Comparison of ENCODE assay signal across 20 cellular contexts in the genomic region with DNA sequence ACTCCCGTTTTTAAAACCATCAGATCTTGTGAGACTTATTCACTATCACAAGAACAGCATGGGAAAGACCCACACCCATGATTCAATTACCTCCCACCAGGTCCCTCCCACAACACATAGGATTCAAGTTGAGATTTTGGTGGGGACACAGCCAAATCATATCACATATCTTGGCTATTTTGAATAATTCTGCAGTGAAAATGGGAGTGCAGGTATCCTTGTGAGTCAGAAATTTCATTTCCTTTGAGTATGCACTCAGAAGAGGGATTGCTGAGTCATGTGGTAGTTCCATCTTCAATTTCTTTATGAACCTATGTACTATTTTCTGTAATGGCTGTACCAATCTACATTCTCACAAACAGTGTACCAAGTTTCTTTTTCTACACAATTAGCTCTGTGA.
A peak's percentile ranks its signal among the peaks of the same experiment; 100 is the strongest.
DNase-seq lines count a peak whose midpoint lies in the region; ATAC-seq, FAIRE-seq and TF ChIP-seq lines count a peak whose summit lies in the region.
"Had no signal": no experiment of that assay in that cellular context is flagged by ENCODE, and none has a peak within 500 bp of the region (broad histone marks: within the 10 kb centered on the region; RNA-seq: fewer than 3 reads in every experiment).

No MANE protein-coding gene starts in this region.

- no peaks in the 10 kb centered on the region for H3K27me3 ChIP-seq in bronchial epithelial cell (ENCODE audit: control insufficient read depth, insufficient read depth, low read length)
- H3K27me3 ChIP-seq: stomach had no signal

- DNase-seq in DMS53 (lab: John Stamatoyannopoulos, UW) (peak; percentile 24), DMS53 treated with DMSO at 0.1 percent for 48 hours (lab: John Stamatoyannopoulos, UW; ENCODE audit: unreplicated experiment) (no peak), bronchial epithelial cell (ENCODE audit: low read depth) (peak; percentile 39), NCI-H526 treated with DMSO at 0.1 percent for 48 hours (lab: John Stamatoyannopoulos, UW) (no peak), NCI-H82 (lab: John Stamatoyannopoulos, UW) (no peak)
- no peak for DNase-seq in stimulated activated naive CD4-positive, alpha-beta T cell treated with Interleukin-2 at 50 U/mL for 16 hours (lab: John Stamatoyannopoulos, UW)
- DNase-seq: activated CD4-positive, CD25-positive, alpha-beta regulatory T cell treated with anti-CD3 and anti-CD28 coated beads, Interleukin-2, amount 50 U/mL, for 72 hours; effector memory CD8-positive, alpha-beta T cell; EL; HCEC 1CT; kidney glomerular epithelial cell; NCI-H1048; NCI-H2081; NCI-H510A; psoas muscle; stomach had no signal

- FAIRE-seq in bronchial epithelial cell (lab: Jason Lieb, UNC) = peak; percentile 64
- FAIRE-seq: colon had no signal

- H3K36me3 ChIP-seq in bronchial epithelial cell (ENCODE audit: control insufficient read depth, insufficient read depth, low read length) = no peaks in the 10 kb centered on the region
- H3K36me3 ChIP-seq: neutrophil, stomach had no signal

- TF ChIP-seq CTCF in bronchial epithelial cell (IDR thresholded peaks at IDR 0.05; ENCODE audit: insufficient read depth, low read length, severe bottlenecking) = no peak

- no peak overlapping the region for H3K4me3 ChIP-seq in bronchial epithelial cell (ENCODE audit: low read depth, low read length)
- H3K4me3 ChIP-seq: psoas muscle, stomach had no signal

- ATAC-seq in GM19463 (IDR thresholded peaks at IDR 0.05; ENCODE audit: unreplicated experiment) (peak; percentile 44), HG03378 (IDR thresholded peaks at IDR 0.05; ENCODE audit: unreplicated experiment) (peak; percentile 46)
- ATAC-seq: effector memory CD8-positive, alpha-beta T cell; psoas muscle had no signal

Comparison
In these comparisons a context has a peak if more than half of its experiments do, and no peak if none do; other contexts are left out.
1. DNase-seq: peak in DMS53 (single experiment) and bronchial epithelial cell (single experiment); none in DMS53 treated with DMSO at 0.1 percent for 48 hours (single experiment), stimulated activated naive CD4-positive, alpha-beta T cell treated with Interleukin-2 at 50 U/mL for 16 hours (single experiment), NCI-H526 treated with DMSO at 0.1 percent for 48 hours (single experiment) and NCI-H82 (single experiment).